1 cellular context compared by ENCODE assay signal in genomic region chr13:110528371-110528770, GRCh38.
TF ChIP-seq lines count a peak whose summit lies in the region.

No MANE protein-coding gene starts in this region.

TF ChIP-seq in K562, 482 proteins besides CTCF, POLR2A, EP300 and RAD21:
- TF ChIP-seq MED1 (CRISPR knock-in tag; IDR thresholded peaks at IDR 0.05; ENCODE audit: borderline replicate concordance) (no peak), CEBPG (CRISPR knock-in tag; IDR thresholded peaks at IDR 0.05) (no peak), CEBPG (tag; conservative IDR thresholded peaks at IDR 0.05 in 1 of 2, IDR thresholded peaks at IDR 0.05 in 1 of 2) (0 out of 4 replicates have a peak, but pooled peaks of 1 of the 2 experiments have one; percentile 11), CEBPB (tag; IDR thresholded peaks at IDR 0.05) (peak; percentile 57), ZBTB12 (CRISPR knock-in tag; IDR thresholded peaks at IDR 0.05) (0 out of 2 replicates have a peak, but pooled peaks have one; percentile 12), HMGN3 (IDR thresholded peaks at IDR 0.05; ENCODE audit: borderline replicate concordance, extremely low read depth, insufficient read length, low read depth, low read length) (no peak), ATF1 (CRISPR knock-in tag; IDR thresholded peaks at IDR 0.05) (no peak), ATF1 (tag; IDR thresholded peaks at IDR 0.05) (peak; percentile 35; the same call in 1 of the 2 replicates), NR0B1 (IDR thresholded peaks at IDR 0.05; ENCODE audit: partially characterized antibody) (no peak), CREM (IDR thresholded peaks at IDR 0.05; ENCODE audit: low read depth) (peak; percentile 20; the same call in 1 of the 2 replicates)
